ENCODE assay signal across 8 cellular contexts in the genomic region with DNA sequence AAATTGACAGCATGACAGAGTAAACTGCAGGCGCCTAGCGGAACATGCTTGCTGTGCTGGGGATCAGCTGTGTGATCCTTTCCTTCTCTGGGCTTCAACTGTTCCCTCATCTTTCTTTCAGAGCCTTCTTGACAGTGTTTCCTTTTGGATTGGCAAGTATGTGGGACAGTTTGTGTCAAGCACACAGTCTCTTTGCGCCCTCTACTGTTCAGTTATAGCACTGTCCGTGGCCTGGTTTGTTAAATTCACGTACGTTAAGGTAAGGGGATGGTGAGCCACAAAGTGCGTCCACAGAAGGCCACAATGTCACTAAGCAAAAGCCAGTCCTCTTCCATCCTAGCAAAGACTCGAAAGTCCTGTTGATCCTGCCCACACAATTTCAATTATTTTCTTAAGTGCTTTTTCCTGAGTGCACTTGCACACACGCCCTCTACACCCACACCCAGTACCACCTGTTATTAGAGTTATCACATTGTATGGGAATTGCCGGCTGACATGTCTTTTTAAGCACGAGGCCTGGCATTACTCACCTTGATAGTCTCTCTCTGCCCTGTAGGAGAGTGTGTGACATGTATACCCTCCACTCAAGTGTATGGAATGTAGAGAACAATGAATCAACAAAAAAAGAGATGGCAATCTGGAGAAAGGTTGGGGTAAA. TPM values are rescaled to one million over a fixed set of nuclear protein-coding genes. Genes with fewer than 3 reads are reported as not detected.
A peak's percentile ranks its signal among the peaks of the same experiment; 100 is the strongest.
DNase-seq lines count a peak whose midpoint lies in the region; ATAC-seq and TF ChIP-seq lines count a peak whose summit lies in the region.

No MANE protein-coding gene starts in this region.

- H3K36me3 ChIP-seq in Karpas-422 (ENCODE audit: insufficient read depth, low read length) (no peaks in the 10 kb centered on the region), OCI-LY7 (ENCODE audit: insufficient read depth, low read length) (no peaks in the 10 kb centered on the region)

- H3K4me3 ChIP-seq in Karpas-422 (ENCODE audit: low read length) (no peak overlapping the region), OCI-LY7 (ENCODE audit: low read depth, low read length, poor library complexity, severe bottlenecking) (no peak overlapping the region)

- no peak overlapping the region for H3K4me2 ChIP-seq in Karpas-422 (ENCODE audit: low read depth, low read length, poor library complexity, severe bottlenecking)
- H3K4me2 ChIP-seq in OCI-LY7 (ENCODE audit: low read length), result no peak overlapping the region

- no peak overlapping the region for H3K9ac ChIP-seq in Karpas-422 (ENCODE audit: low read length)

- H3K9me2 ChIP-seq in Karpas-422 (replicated peaks; ENCODE audit: insufficient read depth, low read length) (no peaks in the 10 kb centered on the region), OCI-LY7 (ENCODE audit: insufficient read depth, low read length) (no peaks in the 10 kb centered on the region)

- intact Hi-C loops in OCI-LY7 (cut with micrococcal nuclease; ENCODE audit: unreplicated experiment), result no loop called here

- POLR2A ChIA-PET in OCI-LY7 (lab: Charles Lee), result no interaction called here

- no peak overlapping the region for H2AFZ ChIP-seq in Karpas-422 (ENCODE audit: low read length)
- H2AFZ ChIP-seq in OCI-LY7 (ENCODE audit: low read length), result no peak overlapping the region

- DNase-seq in activated T-cell treated with anti-CD3 and anti-CD28 coated beads for 24 hours (ENCODE audit: low read depth) (peak; percentile 20), Karpas-422 (peak; percentile 86), OCI-LY7 (ENCODE audit: low spot score) (peak; percentile 60), brain pericyte (ENCODE audit: low read depth, low spot score) (peak; percentile 15), islet precursor cell (peak; percentile 85)
- DNase-seq in activated T-cell treated with anti-CD3 and anti-CD28 coated beads, Interleukin-2, amount 50 U/mL, for 1 hour, result no peak
- peak; percentile 38 to 47 for DNase-seq in stimulated activated CD4-positive, alpha-beta T cell treated with anti-CD3 and anti-CD28 coated beads, Interleukin-2, amount 100 ng/mL, for 48 hours

- H3K9me3 ChIP-seq in Karpas-422 (ENCODE audit: low read length) (no peaks in the 10 kb centered on the region), OCI-LY7 (ENCODE audit: low read length) (no peaks in the 10 kb centered on the region)

- CTCF ChIA-PET in OCI-LY7 (lab: Charles Lee; ENCODE audit: unreplicated experiment), result no interaction called here

- H4K20me1 ChIP-seq in Karpas-422 (ENCODE audit: insufficient read depth, low read depth, low read length) (no peaks in the 10 kb centered on the region), OCI-LY7 (ENCODE audit: insufficient read depth, low read length) (no peaks in the 10 kb centered on the region)

- ATAC-seq in GM21723 (IDR thresholded peaks at IDR 0.05; ENCODE audit: unreplicated experiment), result peak; percentile 85

- no peaks in the 10 kb centered on the region for H3K4me1 ChIP-seq in Karpas-422 (ENCODE audit: low read length)
- no peaks in the 10 kb centered on the region for H3K4me1 ChIP-seq in OCI-LY7 (ENCODE audit: insufficient read depth, low read length, poor library complexity, severe bottlenecking)

- H3K27ac ChIP-seq in Karpas-422 (ENCODE audit: low read length) (no peak overlapping the region), OCI-LY7 (ENCODE audit: low read depth, low read length, poor library complexity, severe bottlenecking) (no peak overlapping the region)

- no TSS peak for BruUV-seq in OCI-LY7 (replicated peaks; lab: Mats Ljungman, UMichigan)

- H3K79me2 ChIP-seq in Karpas-422 (ENCODE audit: low read length), result no peaks in the 10 kb centered on the region
- H3K79me2 ChIP-seq in OCI-LY7 (ENCODE audit: insufficient read depth, low read depth, low read length), result no peaks in the 10 kb centered on the region

- peak; percentile 94 for TF ChIP-seq CTCF in OCI-LY7 (conservative IDR thresholded peaks at IDR 0.05; ENCODE audit: low read length)

- H3K27me3 ChIP-seq in Karpas-422 (ENCODE audit: low read length), result no peaks in the 10 kb centered on the region

RNA-seq across cellular contexts. Expression of gene PTPN3, which starts 22.5 kb away (rescaled TPM):
- not detected in 2 replicates for total RNA-seq in Karpas-422 (2014; rRNA removed; shearing (Covaris generic); ENCODE audit: low replicate concordance)
- total RNA-seq in OCI-LY7 (2014; rRNA removed; shearing (Covaris generic)), result 0.03 TPM in 1 of 2 replicates, not detected in the other
- not detected in 2 replicates for total RNA-seq in OCI-LY7 (2022)
